8 cellular contexts compared by ENCODE assay signal in genomic region chr9:126781717-126782388, GRCh38. TPM values are rescaled to one million over a fixed set of nuclear protein-coding genes. Genes with fewer than 3 reads are reported as not detected.
DNase-seq lines count a peak whose midpoint lies in the region; ATAC-seq, FAIRE-seq and TF ChIP-seq lines count a peak whose summit lies in the region.

No MANE protein-coding gene starts in this region.

- H3K4me1 ChIP-seq in HepG2 (ENCODE audit: insufficient read depth, low read length) = peaks cover 8% of the 10 kb centered on the region; the same call in 1 of the 2 replicates

- TF ChIP-seq RAD21 in HepG2 (CRISPR knock-in tag; IDR thresholded peaks at IDR 0.05) = peak; percentile 90

- no peaks in the 10 kb centered on the region for H3K79me2 ChIP-seq in HepG2 (ENCODE audit: insufficient read depth, low read length)

- no peak for TF ChIP-seq POLR2A in HepG2 (IDR thresholded peaks at IDR 0.05; ENCODE audit: insufficient read depth in 1 of 2, low read depth in 2 of 2, low read length in 2 of 2)

- in situ Hi-C loops in HepG2 (cut with HindIII; ENCODE audit: extremely low pct_ligation_motif_present, low pct_unique_long_range_greater_than_20kb) = loop anchor here (5.0 kb wide), 2 partner anchors 75 to 170 kb away; partner anchors contain the start of gene LMX1B

- H4K20me1 ChIP-seq in HepG2 (ENCODE audit: insufficient read depth, low read length) = no peaks in the 10 kb centered on the region

- CTCF ChIA-PET in activated CD4-positive, alpha-beta T cell treated with anti-CD3 and anti-CD28 coated beads for 36 hours (lab: Charles Lee) = interaction anchor here (0.6 to 12.1 kb wide), 18 partner anchors 9 to 159 kb away, joined by 3 to 288 read pairs (median 4); partner anchors contain the start of gene ZBTB43
- CTCF ChIA-PET in HepG2 (lab: Yijun Ruan, JAX; ENCODE audit: low intra/inter-chr PET ratio, low total read pairs) = interaction anchor here (1.0 to 3.7 kb wide), 3 partner anchors 9 to 92 kb away, joined by 3 to 91 read pairs (median 12); no protein-coding TSS in a partner anchor

- H3K27ac ChIP-seq in HepG2 (ENCODE audit: extremely low read length, insufficient read depth, low read length) = no peak overlapping the region

- peak; percentile 94 for ATAC-seq in activated CD4-positive, alpha-beta T cell treated with anti-CD3 and anti-CD28 coated beads for 36 hours
- ATAC-seq in HepG2 (peak; percentile 92), GM21515 (IDR thresholded peaks at IDR 0.05; ENCODE audit: unreplicated experiment) (no peak)

- H3K9ac ChIP-seq in HepG2 (ENCODE audit: insufficient read depth, low read depth, low read length) = no peak overlapping the region

- H3K27me3 ChIP-seq in HepG2 (ENCODE audit: control insufficient read depth in 1 of 2, insufficient read depth in 2 of 2, low read length in 2 of 2) = peaks cover 0 to 40% of the 10 kb centered on the region in 2 experiments; a peak in 2 of 5 replicates

- peak; percentile 82 for DNase-seq in AG08396 (ENCODE audit: low spot score)
- DNase-seq in H4 (ENCODE audit: low spot score) = peak; percentile 68
- peak; percentile 81 for DNase-seq in NCI-H460 (ENCODE audit: extremely low read depth, low read depth)
- DNase-seq in activated CD4-positive, alpha-beta T cell treated with anti-CD3 and anti-CD28 coated beads for 36 hours = peak; percentile 90
- peak; percentile 81 for DNase-seq in cerebellar cortex (ENCODE audit: low spot score)
- DNase-seq in HepG2 (ENCODE audit: low spot score) = peak; percentile 63
- DNase-seq in stimulated activated CD4-positive, alpha-beta T cell treated with anti-CD3 and anti-CD28 coated beads, Interleukin-4, amount 100 ng/mL, for 4 hours = peak; percentile 72 to 86

- peak; percentile 94 for TF ChIP-seq CTCF in HepG2 (CRISPR knock-in tag; IDR thresholded peaks at IDR 0.05)

- peak overlapping the region in 1 of 3 experiments; percentile 24; a peak in 1 of 6 replicates for H3K4me3 ChIP-seq in HepG2 (replicated peaks in 1 of 3; ENCODE audit: insufficient read depth in 1 of 3, low read depth in 2 of 3, low read length in 3 of 3)

- no peak overlapping the region for H2AFZ ChIP-seq in HepG2 (ENCODE audit: low read length)

- H3K4me1 Mint-ChIP-seq in activated CD4-positive, alpha-beta T cell treated with anti-CD3 and anti-CD28 coated beads for 36 hours = no peaks in the 10 kb centered on the region

- no peaks in the 10 kb centered on the region for H3K36me3 Mint-ChIP-seq in activated CD4-positive, alpha-beta T cell treated with anti-CD3 and anti-CD28 coated beads for 36 hours (ENCODE audit: low read depth)

- POLR2A ChIA-PET in activated CD4-positive, alpha-beta T cell treated with anti-CD3 and anti-CD28 coated beads for 36 hours (lab: Charles Lee) = no interaction called here
- POLR2A ChIA-PET in HepG2 (lab: Yijun Ruan, JAX) = interaction anchor here (1.0 kb wide), 1 partner anchor 76 kb away, joined by 8 read pairs; no protein-coding TSS in a partner anchor

- peaks cover 13% of the 10 kb centered on the region for H3K27me3 Mint-ChIP-seq in activated CD4-positive, alpha-beta T cell treated with anti-CD3 and anti-CD28 coated beads for 36 hours

- no peak overlapping the region for H3K27ac Mint-ChIP-seq in activated CD4-positive, alpha-beta T cell treated with anti-CD3 and anti-CD28 coated beads for 36 hours

- BruUV-seq in HepG2 (replicated peaks; lab: Mats Ljungman, UMichigan) = no TSS peak

- TF ChIP-seq EP300 in HepG2 (IDR thresholded peaks at IDR 0.05; ENCODE audit: low read depth in 2 of 2, low read length in 2 of 2) (no peak), HepG2 (CRISPR knock-in tag; IDR thresholded peaks at IDR 0.05; ENCODE audit: borderline replicate concordance) (no peak)

- H3K36me3 ChIP-seq in HepG2 (replicated peaks in 1 of 2; ENCODE audit: control insufficient read depth in 1 of 2, insufficient read depth in 2 of 2, low read length in 2 of 2) = no peaks in the 10 kb centered on the region

- no peaks in the 10 kb centered on the region for H3K9me3 Mint-ChIP-seq in activated CD4-positive, alpha-beta T cell treated with anti-CD3 and anti-CD28 coated beads for 36 hours (ENCODE audit: low read depth)

- no peak overlapping the region for H3K4me3 Mint-ChIP-seq in activated CD4-positive, alpha-beta T cell treated with anti-CD3 and anti-CD28 coated beads for 36 hours

- H3K9me3 ChIP-seq in HepG2 (ENCODE audit: low read length) = no peaks in the 10 kb centered on the region

- WGBS in HepG2 (ENCODE audit: low lambda C conversion rate) = 5% methylated on average over 11 of the region's 20 CpGs

- peak overlapping the region; percentile 40 for H3K4me2 ChIP-seq in HepG2 (ENCODE audit: low read depth, low read length)

- intact Hi-C loops in activated CD4-positive, alpha-beta T cell treated with anti-CD3 and anti-CD28 coated beads for 36 hours (cut with DNase I, micrococcal nuclease) = loop anchor here (1.0 to 5.0 kb wide), 3 partner anchors 77 to 171 kb away; partner anchors contain the start of gene LMX1B (in 1 of the 2)
- intact Hi-C loops in HepG2 (cut with micrococcal nuclease; ENCODE audit: unreplicated experiment) = loop anchor here (1.0 to 5.0 kb wide), 2 partner anchors 77 to 170 kb away; partner anchors contain the start of gene LMX1B

- peak; percentile 72 for FAIRE-seq in HepG2 (lab: Jason Lieb, UNC)

TF ChIP-seq in HepG2, 621 proteins besides CTCF, POLR2A, EP300 and RAD21 (continues in another document):
- TF ChIP-seq, protein P1, sequence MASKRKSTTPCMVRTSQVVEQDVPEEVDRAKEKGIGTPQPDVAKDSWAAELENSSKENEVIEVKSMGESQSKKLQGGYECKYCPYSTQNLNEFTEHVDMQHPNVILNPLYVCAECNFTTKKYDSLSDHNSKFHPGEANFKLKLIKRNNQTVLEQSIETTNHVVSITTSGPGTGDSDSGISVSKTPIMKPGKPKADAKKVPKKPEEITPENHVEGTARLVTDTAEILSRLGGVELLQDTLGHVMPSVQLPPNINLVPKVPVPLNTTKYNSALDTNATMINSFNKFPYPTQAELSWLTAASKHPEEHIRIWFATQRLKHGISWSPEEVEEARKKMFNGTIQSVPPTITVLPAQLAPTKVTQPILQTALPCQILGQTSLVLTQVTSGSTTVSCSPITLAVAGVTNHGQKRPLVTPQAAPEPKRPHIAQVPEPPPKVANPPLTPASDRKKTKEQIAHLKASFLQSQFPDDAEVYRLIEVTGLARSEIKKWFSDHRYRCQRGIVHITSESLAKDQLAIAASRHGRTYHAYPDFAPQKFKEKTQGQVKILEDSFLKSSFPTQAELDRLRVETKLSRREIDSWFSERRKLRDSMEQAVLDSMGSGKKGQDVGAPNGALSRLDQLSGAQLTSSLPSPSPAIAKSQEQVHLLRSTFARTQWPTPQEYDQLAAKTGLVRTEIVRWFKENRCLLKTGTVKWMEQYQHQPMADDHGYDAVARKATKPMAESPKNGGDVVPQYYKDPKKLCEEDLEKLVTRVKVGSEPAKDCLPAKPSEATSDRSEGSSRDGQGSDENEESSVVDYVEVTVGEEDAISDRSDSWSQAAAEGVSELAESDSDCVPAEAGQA (IDR thresholded peaks at IDR 0.05; ENCODE audit: low read depth) = no peak
- TF ChIP-seq, protein P1 (CRISPR knock-in tag; IDR thresholded peaks at IDR 0.05; ENCODE audit: borderline replicate concordance) = no peak

RNA-seq across cellular contexts. Expression of gene ZBTB43, which starts 23.0 kb away (rescaled TPM):
- 4.7 and 5.1 TPM in 2 replicates for total RNA-seq in H4 (2014; rRNA removed; shearing (Covaris generic))
- 8.0 and 30.6 TPM in 2 replicates for total RNA-seq in NCI-H460 (2014; rRNA removed; shearing (Covaris generic))
- polyA plus RNA-seq in NCI-H460 (2014; cell fraction: nucleus; rRNA removed) = 9.2 and 11.1 TPM in 2 replicates
- total RNA-seq in activated CD4-positive, alpha-beta T cell treated with anti-CD3 and anti-CD28 coated beads for 36 hours = 10 to 100 TPM; 19.3 to 23.0 TPM
- 7.1 and 12.0 TPM in 2 replicates for total RNA-seq in HepG2 (2016; rRNA removed; fragmentation: Illumina TruSeq; extraction: Trizol)
- 0.51 and 0.71 TPM in 2 replicates for total RNA-seq in HepG2 (2016; cell fraction: cytosol; rRNA removed; fragmentation: Illumina TruSeq; extraction: Trizol; ENCODE audit: low read depth)
- total RNA-seq in HepG2 (2016; cell fraction: insoluble cytoplasmic fraction; rRNA removed; fragmentation: Illumina TruSeq; extraction: Trizol) = 10.2 and 10.7 TPM in 2 replicates
- total RNA-seq in HepG2 (2016; cell fraction: membrane; rRNA removed; fragmentation: Illumina TruSeq; extraction: Trizol) = 2.3 and 3.3 TPM in 2 replicates
- 7.2 and 11.1 TPM in 2 replicates for total RNA-seq in HepG2 (2016; cell fraction: nucleus; rRNA removed; fragmentation: Illumina TruSeq; extraction: Trizol)
- polyA plus RNA-seq in HepG2 (2011; rRNA removed) = 6.9 and 31.4 TPM in 2 replicates
- polyA plus RNA-seq in HepG2 (2011; cell fraction: cytosol; rRNA removed) = 3.4 and 4.4 TPM in 2 replicates
- polyA plus RNA-seq in HepG2 (2011; cell fraction: nucleus; rRNA removed) = 6.3 and 6.5 TPM in 2 replicates
- polyA plus RNA-seq in HepG2 (2012) = 4.7 and 5.8 TPM in 2 replicates
- polyA plus RNA-seq in HepG2 (2016; cell fraction: cytosol; fragmentation: Illumina TruSeq; extraction: Trizol; ENCODE audit: low read depth) = 0.08 and 0.10 TPM in 2 replicates
- 4.9 and 6.7 TPM in 2 replicates for polyA plus RNA-seq in HepG2 (2016; cell fraction: insoluble cytoplasmic fraction; fragmentation: Illumina TruSeq; extraction: Trizol; ENCODE audit: low read depth)
- polyA plus RNA-seq in HepG2 (2016; cell fraction: membrane; fragmentation: Illumina TruSeq; extraction: Trizol; ENCODE audit: low read depth) = 0.66 and 0.76 TPM in 2 replicates
- 10.4 and 12.2 TPM in 2 replicates for polyA plus RNA-seq in HepG2 (2016; cell fraction: nucleus; fragmentation: Illumina TruSeq; extraction: Trizol; ENCODE audit: insufficient read depth, low read depth)
- polyA minus RNA-seq in HepG2 (2011; rRNA and poly(A)+ RNA removed; ENCODE audit: low replicate concordance) = 9.9 and 46.2 TPM in 2 replicates
- 4.0 and 10.6 TPM in 2 replicates for polyA minus RNA-seq in HepG2 (2011; cell fraction: cytosol; rRNA and poly(A)+ RNA removed)
- 7.5 and 9.6 TPM in 2 replicates for polyA minus RNA-seq in HepG2 (2011; cell fraction: nucleus; rRNA and poly(A)+ RNA removed)
